20 cellular contexts compared by ENCODE assay signal in the genomic region with DNA sequence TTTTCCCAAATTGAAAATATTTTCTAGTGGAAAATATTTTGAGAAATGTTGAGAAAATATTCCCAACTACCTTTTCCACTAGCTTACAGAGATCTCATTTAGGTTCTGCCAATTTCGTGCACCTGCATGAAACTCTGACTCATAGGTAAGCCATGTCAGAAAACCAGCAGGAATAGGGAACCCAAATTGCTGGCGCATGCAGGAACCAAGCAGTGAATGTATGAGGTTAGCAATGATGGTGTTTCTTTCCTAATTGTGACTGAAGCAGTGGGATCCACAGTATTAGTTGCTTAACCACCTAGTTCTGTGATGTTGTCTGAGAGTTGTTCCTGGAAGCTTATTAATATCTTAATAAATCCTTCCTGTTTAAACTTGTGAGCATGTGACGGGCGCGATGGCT.
DNase-seq lines count a peak whose midpoint lies in the region; ATAC-seq, FAIRE-seq and TF ChIP-seq lines count a peak whose summit lies in the region.
"Had no signal": no experiment of that assay in that cellular context is flagged by ENCODE, and none has a peak within 500 bp of the region (broad histone marks: within the 10 kb centered on the region; RNA-seq: fewer than 3 reads in every experiment).

No MANE protein-coding gene starts in this region.

- H3K4me1 Mint-ChIP-seq in neural progenitor cell, result no peaks in the 10 kb centered on the region
- H3K4me1 Mint-ChIP-seq: CD4-positive, CD25-positive, alpha-beta regulatory T cell had no signal

- H2AFZ ChIP-seq in H1 (ENCODE audit: low read length) (no peak overlapping the region), neural progenitor cell (replicated peaks) (peak overlapping the region; percentile 30)

- H4K5ac ChIP-seq in H1 (ENCODE audit: insufficient read length, low read depth, low read length), result no peak overlapping the region

- 0 out of 3 replicates have a peak, but pooled peaks of 1 of the 2 experiments have one; percentile 22 for TF ChIP-seq EP300 in H1 (IDR thresholded peaks at IDR 0.05; ENCODE audit: borderline replicate concordance in 1 of 2, low read depth in 2 of 2, low read length in 2 of 2)

- no peak overlapping the region for H4K91ac ChIP-seq in H1 (replicated peaks; ENCODE audit: insufficient read length, low read length)

- peak; percentile 72 for DNase-seq in RPMI8226
- DNase-seq in H1 (ENCODE audit: low read depth in 1 of 2, low spot score in 2 of 2), result peak in 1 of 2 experiments; percentile 5
- peak; percentile 23 for DNase-seq in iPS DF 19.7 (ENCODE audit: low read depth, low spot score)
- DNase-seq in neural progenitor cell (ENCODE audit: low spot score), result no peak
- no peak for DNase-seq in germinal center (ENCODE audit: low spot score)
- DNase-seq in LoVo (ENCODE audit: low spot score), result no peak
- DNase-seq in GF-D8 (lab: John Stamatoyannopoulos, UW), result no peak
- DNase-seq: CD4-positive, CD25-positive, alpha-beta regulatory T cell; DMS79; Kasumi-1; NCI-H1092; NCI-H1436; NCI-H1930; NCI-H226; NCI-H510A treated with DMSO at 0.1 percent for 48 hours; NCI-H774; Right ventricle myocardium superior had no signal

- H3K23me2 ChIP-seq in H1 (ENCODE audit: low read depth, low read length), result no peaks in the 10 kb centered on the region

- no peak overlapping the region for H4K8ac ChIP-seq in H1 (ENCODE audit: extremely low read depth, insufficient read depth, low read length)

- H3K9ac ChIP-seq in H1 (replicated peaks in 1 of 4; ENCODE audit: extremely low read depth in 1 of 4, low read depth in 3 of 4, low read length in 3 of 4), result no peak overlapping the region
- H3K9ac ChIP-seq in neural progenitor cell, result no peak overlapping the region

- H2BK12ac ChIP-seq in H1 (ENCODE audit: low read depth, low read length), result no peak overlapping the region

- H3K9me3 Mint-ChIP-seq in neural progenitor cell, result no peaks in the 10 kb centered on the region

- TF ChIP-seq CTCF in H1 (IDR thresholded peaks at IDR 0.05; ENCODE audit: control extremely low read depth in 1 of 3, insufficient read depth in 1 of 3, low read depth in 1 of 3, low read length in 3 of 3) (no peak), neural progenitor cell (IDR thresholded peaks at IDR 0.05) (no peak)

- H3K27ac Mint-ChIP-seq in neural progenitor cell, result no peak overlapping the region
- H3K27ac Mint-ChIP-seq: CD4-positive, CD25-positive, alpha-beta regulatory T cell had no signal

- WGBS in H1 (ENCODE audit: extremely low coverage in 1 of 2, insufficient coverage in 1 of 2, insufficient read length in 1 of 2, insufficient replicate concordance in 2 of 2, low coverage in 1 of 2, low lambda C conversion rate in 2 of 2, missing lambda C conversion rate in 1 of 2), 2 experiments, result 80% methylated on average over 5 of the region's 5 CpGs; no CpG with 5 or more reads in 1 of the 2 experiments

- FAIRE-seq in H1 (lab: Jason Lieb, UNC), result no peak
- FAIRE-seq: GM12878, RCC 7860 had no signal

- no peak overlapping the region for H2BK120ac ChIP-seq in H1 (replicated peaks; ENCODE audit: low read depth, low read length)

- H3K36me3 ChIP-seq in H1 (ENCODE audit: control insufficient read depth in 2 of 4, insufficient read depth in 4 of 4, low read length in 3 of 4) (no peaks in the 10 kb centered on the region), neural progenitor cell (no peaks in the 10 kb centered on the region)

- H2BK15ac ChIP-seq in H1 (ENCODE audit: low read length), result no peak overlapping the region

- H3K23ac ChIP-seq in H1 (ENCODE audit: insufficient read length), result no peak overlapping the region

- no peak overlapping the region for H3K4me3 Mint-ChIP-seq in neural progenitor cell
- H3K4me3 Mint-ChIP-seq: CD4-positive, CD25-positive, alpha-beta regulatory T cell had no signal

- H3K4ac ChIP-seq in H1 (replicated peaks; ENCODE audit: insufficient read length, low read depth, low read length), result no peak overlapping the region

- H3K27me3 ChIP-seq in H1 (replicated peaks in 1 of 4; ENCODE audit: control insufficient read depth in 3 of 4, extremely low read depth in 1 of 4, insufficient read depth in 3 of 4, low read length in 3 of 4), result no peaks in the 10 kb centered on the region
- no peaks in the 10 kb centered on the region for H3K27me3 ChIP-seq in neural progenitor cell

- no peak overlapping the region for H3K14ac ChIP-seq in H1 (ENCODE audit: insufficient read length)

- no peak overlapping the region for H2BK20ac ChIP-seq in H1 (ENCODE audit: low read length)

- no peaks in the 10 kb centered on the region for H3F3A ChIP-seq in neural progenitor cell (ENCODE audit: low read depth)

- TF ChIP-seq POLR2A in H1 (IDR thresholded peaks at IDR 0.05; ENCODE audit: control extremely low read depth in 1 of 2, low read depth in 2 of 2, low read length in 2 of 2), result no peak

- H3K27ac ChIP-seq in H1 (ENCODE audit: low read depth, low read length) (no peak overlapping the region), neural progenitor cell (no peak overlapping the region)

- H3K4me2 ChIP-seq in H1 (ENCODE audit: insufficient read depth in 1 of 2, low read depth in 2 of 2, low read length in 2 of 2) (no peak overlapping the region), neural progenitor cell (no peak overlapping the region)

- CTCF ChIA-PET in H1 (lab: Charles Lee; ENCODE audit: partially characterized antibody), result interaction anchor here (0.7 to 1.4 kb wide), 5 partner anchors 23 to 759 kb away, joined by 3 read pairs; no protein-coding TSS in a partner anchor

- POLR2A ChIA-PET in H1 (lab: Charles Lee; ENCODE audit: partially characterized antibody), result no interaction called here

- no peaks in the 10 kb centered on the region for H3K4me1 ChIP-seq in H1 (replicated peaks in 1 of 4; ENCODE audit: control insufficient read depth in 3 of 4, insufficient read depth in 4 of 4, low read length in 3 of 4)
- no peaks in the 10 kb centered on the region for H3K4me1 ChIP-seq in neural progenitor cell

- H2AK5ac ChIP-seq in H1 (ENCODE audit: low read depth, low read length), result no peak overlapping the region

- H3K9me3 ChIP-seq in H1 (ENCODE audit: insufficient read depth in 2 of 2, low read depth in 1 of 2, low read length in 1 of 2) (no peaks in the 10 kb centered on the region), neural progenitor cell (ENCODE audit: low read depth) (no peaks in the 10 kb centered on the region)

- no peak overlapping the region for H3K18ac ChIP-seq in H1 (ENCODE audit: extremely low read depth, low read length)

- H4K20me1 ChIP-seq in H1 (replicated peaks in 1 of 2; ENCODE audit: control insufficient read depth in 1 of 2, insufficient read depth in 2 of 2, low read length in 2 of 2) (no peaks in the 10 kb centered on the region), neural progenitor cell (ENCODE audit: low read depth) (no peaks in the 10 kb centered on the region)

- H3K36me3 Mint-ChIP-seq in neural progenitor cell, result no peaks in the 10 kb centered on the region
- H3K36me3 Mint-ChIP-seq: CD4-positive, CD25-positive, alpha-beta regulatory T cell had no signal

- H3K79me2 ChIP-seq in H1 (ENCODE audit: control insufficient read depth in 1 of 2, insufficient read depth in 2 of 2, low read length in 2 of 2) (no peaks in the 10 kb centered on the region), neural progenitor cell (ENCODE audit: low read depth) (no peaks in the 10 kb centered on the region)

- H3K27me3 Mint-ChIP-seq in neural progenitor cell (ENCODE audit: insufficient read depth, low read depth), result no peaks in the 10 kb centered on the region
- H3K27me3 Mint-ChIP-seq: CD4-positive, CD25-positive, alpha-beta regulatory T cell had no signal

- ATAC-seq in GM21786 (IDR thresholded peaks at IDR 0.05; ENCODE audit: unreplicated experiment), result no peak
- ATAC-seq: GM12878 had no signal

- no peaks in the 10 kb centered on the region for H3K79me1 ChIP-seq in H1 (ENCODE audit: low read depth, low read length)

- TF ChIP-seq RAD21 in H1 (IDR thresholded peaks at IDR 0.05 in 1 of 2, conservative IDR thresholded peaks at IDR 0.05 in 1 of 2; ENCODE audit: low read depth in 2 of 2, low read length in 2 of 2), result no peak

- no peak overlapping the region for H2BK5ac ChIP-seq in H1 (ENCODE audit: low read depth, low read length)

- H3K56ac ChIP-seq in H1 (replicated peaks; ENCODE audit: insufficient read length, low read depth, low read length), result no peak overlapping the region

- H3K4me3 ChIP-seq in H1 (ENCODE audit: extremely low read depth in 1 of 4, insufficient read depth in 2 of 4, low read depth in 3 of 4, low read length in 4 of 4) (no peak overlapping the region), neural progenitor cell (no peak overlapping the region)
- H3K4me3 ChIP-seq: GM12878 had no signal

TF ChIP-seq in H1, 55 proteins besides CTCF, POLR2A, EP300 and RAD21:
- peak; percentile 75; the same call in 1 of the 2 replicates for TF ChIP-seq TCF12 (IDR thresholded peaks at IDR 0.05; ENCODE audit: low read depth, low read length)
- TF ChIP-seq JUND (IDR thresholded peaks at IDR 0.05; ENCODE audit: low read length), result peak; percentile 54; the same call in 1 of the 2 replicates
- no peak for TF ChIP-seq SRF (IDR thresholded peaks at IDR 0.05; ENCODE audit: low read depth, low read length)
- TF ChIP-seq SUZ12 (IDR thresholded peaks at IDR 0.05; ENCODE audit: low read length), result no peak
- TF ChIP-seq BRCA1 (IDR thresholded peaks at IDR 0.05; ENCODE audit: low read depth, low read length), result no peak
- TF ChIP-seq TAF1 (IDR thresholded peaks at IDR 0.05; ENCODE audit: low read depth, low read length), result no peak
- TF ChIP-seq JUN (IDR thresholded peaks at IDR 0.05; ENCODE audit: low read depth, low read length), result no peak
- no peak for TF ChIP-seq RFX5 (IDR thresholded peaks at IDR 0.05; ENCODE audit: borderline replicate concordance, low read depth, low read length)
- no peak for TF ChIP-seq EGR1 (IDR thresholded peaks at IDR 0.05; ENCODE audit: borderline replicate concordance, low read depth, low read length)
- no peak for TF ChIP-seq SIN3A (conservative IDR thresholded peaks at IDR 0.05 in 1 of 2, IDR thresholded peaks at IDR 0.05 in 1 of 2; ENCODE audit: low read depth in 1 of 2, low read length in 2 of 2)
- no peak for TF ChIP-seq RXRA (IDR thresholded peaks at IDR 0.05; ENCODE audit: insufficient read depth, low read depth, low read length)
- TF ChIP-seq TEAD4 (IDR thresholded peaks at IDR 0.05; ENCODE audit: low read depth, low read length), result no peak
- TF ChIP-seq YY1 (IDR thresholded peaks at IDR 0.05; ENCODE audit: low read depth, low read length), result no peak
- no peak for TF ChIP-seq SAP30 (IDR thresholded peaks at IDR 0.05; ENCODE audit: insufficient read depth, insufficient replicate concordance, low read length)
TF ChIP-seq in H1: peak in this region for 2.

Comparison
In these comparisons a context has a peak if more than half of its experiments do, and no peak if none do; other contexts are left out.
1. DNase-seq: peak in RPMI8226 (single experiment) and iPS DF 19.7 (single experiment); none in neural progenitor cell (single experiment), germinal center (single experiment), LoVo (single experiment) and GF-D8 (single experiment).